ENCODE assay signal across 1 cellular context in the genomic region with DNA sequence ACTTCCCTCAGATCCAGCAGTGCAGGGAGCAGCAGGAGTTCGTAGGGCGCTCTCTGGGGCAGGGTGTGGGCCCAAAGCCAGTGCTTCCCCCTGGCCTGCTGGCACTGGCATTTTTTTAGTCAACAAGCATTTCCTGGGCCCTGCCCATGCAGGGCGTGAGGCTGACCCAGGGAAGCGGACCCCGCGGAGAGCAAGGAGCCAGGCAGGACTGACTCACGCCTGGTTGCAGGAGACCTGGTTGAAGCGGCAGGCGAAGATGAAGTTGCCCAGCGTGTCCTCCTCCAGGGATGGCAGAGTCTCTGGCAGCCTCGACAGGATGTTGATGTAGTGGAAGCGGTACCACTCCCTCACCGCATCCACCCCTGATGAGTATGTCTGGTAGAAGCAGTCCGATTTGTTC.
TF ChIP-seq lines count a peak whose summit lies in the region.

No MANE protein-coding gene starts in this region.

TF ChIP-seq in H1, 55 proteins besides CTCF, POLR2A, EP300 and RAD21:
- TF ChIP-seq RXRA (IDR thresholded peaks at IDR 0.05; ENCODE audit: insufficient read depth, low read depth, low read length) (no peak), SIRT6 (IDR thresholded peaks at IDR 0.05; ENCODE audit: low read length) (no peak), E2F6 (IDR thresholded peaks at IDR 0.05) (no peak), KDM4A (IDR thresholded peaks at IDR 0.05; ENCODE audit: low read depth, low read length, severe bottlenecking) (no peak), POU5F1 (IDR thresholded peaks at IDR 0.05; ENCODE audit: low read depth, low read length) (no peak), BCL11A (IDR thresholded peaks at IDR 0.05; ENCODE audit: low read depth in 2 of 2, low read length in 2 of 2) (no peak), TAF7 (optimal IDR thresholded peaks at IDR 0.05; ENCODE audit: borderline replicate concordance, low read depth, low read length) (no peak), ZNF274 (IDR thresholded peaks at IDR 0.05; ENCODE audit: borderline replicate concordance, extremely low read depth, low read length) (no peak), MAFK (IDR thresholded peaks at IDR 0.05; ENCODE audit: low read depth, low read length) (no peak), KDM1A (IDR thresholded peaks at IDR 0.05; ENCODE audit: borderline replicate concordance, low read length) (no peak), ASH2L (IDR thresholded peaks at IDR 0.05; ENCODE audit: low read length) (no peak)
- TF ChIP-seq, protein P1, sequence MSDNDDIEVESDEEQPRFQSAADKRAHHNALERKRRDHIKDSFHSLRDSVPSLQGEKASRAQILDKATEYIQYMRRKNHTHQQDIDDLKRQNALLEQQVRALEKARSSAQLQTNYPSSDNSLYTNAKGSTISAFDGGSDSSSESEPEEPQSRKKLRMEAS (IDR thresholded peaks at IDR 0.05): no peak
- TF ChIP-seq, protein P2, sequence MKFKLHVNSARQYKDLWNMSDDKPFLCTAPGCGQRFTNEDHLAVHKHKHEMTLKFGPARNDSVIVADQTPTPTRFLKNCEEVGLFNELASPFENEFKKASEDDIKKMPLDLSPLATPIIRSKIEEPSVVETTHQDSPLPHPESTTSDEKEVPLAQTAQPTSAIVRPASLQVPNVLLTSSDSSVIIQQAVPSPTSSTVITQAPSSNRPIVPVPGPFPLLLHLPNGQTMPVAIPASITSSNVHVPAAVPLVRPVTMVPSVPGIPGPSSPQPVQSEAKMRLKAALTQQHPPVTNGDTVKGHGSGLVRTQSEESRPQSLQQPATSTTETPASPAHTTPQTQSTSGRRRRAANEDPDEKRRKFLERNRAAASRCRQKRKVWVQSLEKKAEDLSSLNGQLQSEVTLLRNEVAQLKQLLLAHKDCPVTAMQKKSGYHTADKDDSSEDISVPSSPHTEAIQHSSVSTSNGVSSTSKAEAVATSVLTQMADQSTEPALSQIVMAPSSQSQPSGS (IDR thresholded peaks at IDR 0.05; ENCODE audit: low read length): no peak
